ENCODE assay signal across 18 cellular contexts in the genomic region with DNA sequence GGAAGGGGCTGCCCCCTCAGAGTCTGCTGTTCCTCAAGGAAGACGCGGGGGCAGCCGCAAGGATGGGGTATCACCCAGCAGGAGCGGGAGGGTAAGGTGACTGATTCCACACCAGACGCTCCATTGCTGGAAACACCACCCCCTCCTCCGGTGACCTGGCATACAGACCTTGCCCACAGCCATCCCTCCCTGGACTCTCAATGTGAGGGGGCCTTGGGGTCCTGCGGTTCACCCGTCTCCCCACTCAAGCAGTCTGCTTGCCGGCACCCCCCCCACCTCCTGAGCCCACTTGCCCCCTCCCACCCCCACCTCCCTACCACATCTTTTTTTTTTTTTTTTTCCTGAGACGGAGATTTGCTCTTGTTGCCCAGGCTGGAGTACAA. TPM values are rescaled to one million over a fixed set of nuclear protein-coding genes. Genes with fewer than 3 reads are reported as not detected.
DNase-seq lines count a peak whose midpoint lies in the region; ATAC-seq and TF ChIP-seq lines count a peak whose summit lies in the region.
"Had no signal": no experiment of that assay in that cellular context is flagged by ENCODE, and none has a peak within 500 bp of the region (broad histone marks: within the 10 kb centered on the region; RNA-seq: fewer than 3 reads in every experiment).

No MANE protein-coding gene starts in this region.

- no peaks in the 10 kb centered on the region for H3K27me3 Mint-ChIP-seq in activated T-cell treated with anti-CD3 and anti-CD28 coated beads, Interleukin-2, amount 50 U/mL, for 4 hours (ENCODE audit: low read depth)
- H3K27me3 Mint-ChIP-seq in activated T-cell treated with anti-CD3 and anti-CD28 coated beads, Interleukin-2, amount 50 U/mL, for 72 hours (ENCODE audit: low read depth), result no peaks in the 10 kb centered on the region
- H3K27me3 Mint-ChIP-seq in effector memory CD8-positive, alpha-beta T cell, result peaks cover 0 to 13% of the 10 kb centered on the region in 2 donors
- peaks cover 8% of the 10 kb centered on the region for H3K27me3 Mint-ChIP-seq in activated CD8-positive, alpha-beta memory T cell treated with anti-CD3 and anti-CD28 coated beads, Interleukin-2, amount 10 ng/mL, durations not matched to agents 7 days and 5 days

- H3K4me1 ChIP-seq in Loucy (ENCODE audit: insufficient read depth, low read length, poor library complexity, severe bottlenecking) (no peaks in the 10 kb centered on the region), spleen (peaks cover 0 to 37% (median 20%) of the 10 kb centered on the region in 6 donors)

- peak overlapping the region; percentile 35 for H3K4me3 Mint-ChIP-seq in activated T-cell treated with anti-CD3 and anti-CD28 coated beads, Interleukin-2, amount 50 U/mL, for 4 hours
- peak overlapping the region in 1 of 2 donors; percentile 47 for H3K4me3 Mint-ChIP-seq in activated T-cell treated with anti-CD3 and anti-CD28 coated beads, Interleukin-2, amount 50 U/mL, for 72 hours
- peak overlapping the region; percentile 27 to 29 for H3K4me3 Mint-ChIP-seq in effector memory CD8-positive, alpha-beta T cell
- no peak overlapping the region for H3K4me3 Mint-ChIP-seq in activated CD8-positive, alpha-beta memory T cell treated with anti-CD3 and anti-CD28 coated beads, Interleukin-2, amount 10 ng/mL, durations not matched to agents 7 days and 5 days

- peak overlapping the region in 6 of 8 donors; percentile 69 to 93 (median 88) for H3K27ac ChIP-seq in spleen
- H3K27ac ChIP-seq: adrenal gland, SK-N-MC had no signal

- 63 to 83% (median 65%) methylated on average over 9 to 10 of the region's 10 CpGs for WGBS in spleen, 5 donors

- H3K27me3 ChIP-seq in Loucy (ENCODE audit: insufficient read depth, low read length, poor library complexity, severe bottlenecking) (no peaks in the 10 kb centered on the region), spleen (replicated peaks in 1 of 7) (peaks cover 0 to 29% (median 0%) of the 10 kb centered on the region in 7 donors)
- H3K27me3 ChIP-seq: adrenal gland, body of pancreas had no signal

- H3K79me2 ChIP-seq in Loucy (ENCODE audit: insufficient read depth, low read length), result no peaks in the 10 kb centered on the region

- H3K36me3 Mint-ChIP-seq in activated T-cell treated with anti-CD3 and anti-CD28 coated beads, Interleukin-2, amount 50 U/mL, for 4 hours (ENCODE audit: insufficient read depth), result no peaks in the 10 kb centered on the region
- no peaks in the 10 kb centered on the region for H3K36me3 Mint-ChIP-seq in activated T-cell treated with anti-CD3 and anti-CD28 coated beads, Interleukin-2, amount 50 U/mL, for 72 hours (ENCODE audit: insufficient read depth in 2 of 2)
- H3K36me3 Mint-ChIP-seq in effector memory CD8-positive, alpha-beta T cell (ENCODE audit: insufficient read depth), result peaks cover 2% of the 10 kb centered on the region
- no peaks in the 10 kb centered on the region for H3K36me3 Mint-ChIP-seq in activated CD8-positive, alpha-beta memory T cell treated with anti-CD3 and anti-CD28 coated beads, Interleukin-2, amount 10 ng/mL, durations not matched to agents 7 days and 5 days
- H3K36me3 Mint-ChIP-seq: CD8-positive, alpha-beta T cell had no signal

- no peak overlapping the region for H3K9ac ChIP-seq in Loucy (ENCODE audit: low read depth, low read length, poor library complexity, severe bottlenecking)

- no peaks in the 10 kb centered on the region for H3F3A ChIP-seq in Loucy (ENCODE audit: low read depth)

- no peak overlapping the region for H3K27ac Mint-ChIP-seq in activated T-cell treated with anti-CD3 and anti-CD28 coated beads, Interleukin-2, amount 50 U/mL, for 72 hours
- H3K27ac Mint-ChIP-seq in effector memory CD8-positive, alpha-beta T cell, result no peak overlapping the region
- H3K27ac Mint-ChIP-seq in activated CD8-positive, alpha-beta memory T cell treated with anti-CD3 and anti-CD28 coated beads, Interleukin-2, amount 10 ng/mL, durations not matched to agents 7 days and 5 days, result no peak overlapping the region
- H3K27ac Mint-ChIP-seq: CD8-positive, alpha-beta T cell had no signal

- no peak overlapping the region for H3K4me2 ChIP-seq in Loucy (ENCODE audit: low read depth, low read length, poor library complexity, severe bottlenecking)

- no peak for ATAC-seq in activated T-cell treated with anti-CD3 and anti-CD28 coated beads, Interleukin-2, amount 50 U/mL, for 4 hours
- no peak for ATAC-seq in activated T-cell treated with anti-CD3 and anti-CD28 coated beads, Interleukin-2, amount 50 U/mL, for 72 hours (replicated peaks in 1 of 2)
- ATAC-seq in effector memory CD8-positive, alpha-beta T cell (replicated peaks), result no peak
- no peak for ATAC-seq in activated CD8-positive, alpha-beta memory T cell treated with anti-CD3 and anti-CD28 coated beads, Interleukin-2, amount 10 ng/mL, durations not matched to agents 7 days and 5 days

- H3K4me1 Mint-ChIP-seq in activated T-cell treated with anti-CD3 and anti-CD28 coated beads, Interleukin-2, amount 50 U/mL, for 4 hours (ENCODE audit: low read depth), result peaks cover 2% of the 10 kb centered on the region
- peaks cover 5% of the 10 kb centered on the region for H3K4me1 Mint-ChIP-seq in activated T-cell treated with anti-CD3 and anti-CD28 coated beads, Interleukin-2, amount 50 U/mL, for 72 hours (ENCODE audit: low read depth)
- peaks cover 0 to 2% of the 10 kb centered on the region in 2 donors for H3K4me1 Mint-ChIP-seq in effector memory CD8-positive, alpha-beta T cell (ENCODE audit: low read depth in 2 of 2)
- H3K4me1 Mint-ChIP-seq in activated CD8-positive, alpha-beta memory T cell treated with anti-CD3 and anti-CD28 coated beads, Interleukin-2, amount 10 ng/mL, durations not matched to agents 7 days and 5 days, result peaks cover 2% of the 10 kb centered on the region

- H3K4me3 ChIP-seq in Loucy (ENCODE audit: low read length, poor library complexity, severe bottlenecking), result no peak overlapping the region
- peak overlapping the region in 3 of 8 donors; percentile 51 to 79 (median 69) for H3K4me3 ChIP-seq in spleen
- H3K4me3 ChIP-seq: adrenal gland, body of pancreas, mucosa of descending colon had no signal

- in situ Hi-C loops in GM13976 (cut with MboI; ENCODE audit: low sequenced_read_pairs, unreplicated experiment), result loop anchor here (10.0 kb wide), 1 partner anchor 66 kb away; no protein-coding TSS in a partner anchor

- 0 out of 2 replicates have a peak overlapping the region, but pooled peaks have one; percentile 86 for H2AFZ ChIP-seq in Loucy (ENCODE audit: low read length)

- H3K36me3 ChIP-seq in Loucy (ENCODE audit: insufficient read depth, low read length), result no peaks in the 10 kb centered on the region
- H3K36me3 ChIP-seq in spleen, result peaks cover 0 to under 1% (median 0%) of the 10 kb centered on the region in 6 donors
- H3K36me3 ChIP-seq: adrenal gland had no signal

- H4K20me1 ChIP-seq in Loucy (ENCODE audit: insufficient read depth, low read length, poor library complexity, severe bottlenecking), result no peaks in the 10 kb centered on the region

- no peaks in the 10 kb centered on the region for H3K9me2 ChIP-seq in Loucy (replicated peaks; ENCODE audit: low read depth, low read length)

- intact Hi-C loops in spleen (cut with DNase I; ENCODE audit: low total_unique reads), result no loop called here

- H3K9me3 ChIP-seq in Loucy (ENCODE audit: insufficient read depth, low read depth, low read length), result no peaks in the 10 kb centered on the region
- H3K9me3 ChIP-seq in spleen, result no peaks in the 10 kb centered on the region
- H3K9me3 ChIP-seq: adrenal gland, body of pancreas, mucosa of descending colon had no signal

- H3K9me3 Mint-ChIP-seq in activated T-cell treated with anti-CD3 and anti-CD28 coated beads, Interleukin-2, amount 50 U/mL, for 4 hours, result no peaks in the 10 kb centered on the region
- H3K9me3 Mint-ChIP-seq in activated T-cell treated with anti-CD3 and anti-CD28 coated beads, Interleukin-2, amount 50 U/mL, for 72 hours, result no peaks in the 10 kb centered on the region
- no peaks in the 10 kb centered on the region for H3K9me3 Mint-ChIP-seq in effector memory CD8-positive, alpha-beta T cell
- no peaks in the 10 kb centered on the region for H3K9me3 Mint-ChIP-seq in activated CD8-positive, alpha-beta memory T cell treated with anti-CD3 and anti-CD28 coated beads, Interleukin-2, amount 10 ng/mL, durations not matched to agents 7 days and 5 days (ENCODE audit: low read depth)
- H3K9me3 Mint-ChIP-seq: CD8-positive, alpha-beta T cell had no signal

- CTCF ChIA-PET in activated CD8-positive, alpha-beta memory T cell treated with anti-CD3 and anti-CD28 coated beads, Interleukin-2, amount 10 ng/mL, durations not matched to agents 7 days and 5 days (lab: Charles Lee), result interaction anchor here (0.7 to 2.9 kb wide), 7 partner anchors 10 to 96 kb away, joined by 3 to 24 read pairs (median 9); a partner anchor contains a TSS

- TF ChIP-seq CTCF in Loucy (conservative IDR thresholded peaks at IDR 0.05; ENCODE audit: low read length) (no peak), spleen (IDR thresholded peaks at IDR 0.05 in 8 of 11, conservative IDR thresholded peaks at IDR 0.05 in 3 of 11) (no peak), GM13976 (IDR thresholded peaks at IDR 0.05; ENCODE audit: borderline replicate concordance, control extremely low read depth, extremely low read depth, insufficient read depth, missing control alignments) (no peak)

- no peak for DNase-seq in activated T-cell treated with anti-CD3 and anti-CD28 coated beads, Interleukin-2, amount 50 U/mL, for 4 hours
- no peak for DNase-seq in activated T-cell treated with anti-CD3 and anti-CD28 coated beads, Interleukin-2, amount 50 U/mL, for 72 hours
- no peak for DNase-seq in effector memory CD8-positive, alpha-beta T cell
- no peak for DNase-seq in spleen
- DNase-seq in activated CD8-positive, alpha-beta memory T cell treated with anti-CD3 and anti-CD28 coated beads, Interleukin-2, amount 10 ng/mL, durations not matched to agents 7 days and 5 days, result no peak
- no peak for DNase-seq in NCI-H146 treated with DMSO at 0.1 percent for 48 hours (lab: John Stamatoyannopoulos, UW; ENCODE audit: unreplicated experiment)
- DNase-seq in GM13976 (ENCODE audit: low spot score), result no peak

- no peak for TF ChIP-seq POLR2A in spleen (IDR thresholded peaks at IDR 0.05)

RNA-seq across cellular contexts. Expression of a gene that starts 12.1 kb away (rescaled TPM):
- total RNA-seq in activated T-cell treated with anti-CD3 and anti-CD28 coated beads, Interleukin-2, amount 50 U/mL, for 4 hours, result not detected
- total RNA-seq in activated T-cell treated with anti-CD3 and anti-CD28 coated beads, Interleukin-2, amount 50 U/mL, for 72 hours, result not detected
- total RNA-seq in spleen, result under 1 TPM in 1 of 7 donors, not detected in 6; 0.20 TPM
- under 1 TPM in 1 of 3 donors, not detected in 2; 0.06 TPM for polyA plus RNA-seq in spleen
- not detected for total RNA-seq in activated CD8-positive, alpha-beta memory T cell treated with anti-CD3 and anti-CD28 coated beads, Interleukin-2, amount 10 ng/mL, durations not matched to agents 7 days and 5 days
- total RNA-seq: adrenal gland; body of pancreas; CD8-positive, alpha-beta T cell; cerebellum; glomerular endothelial cell; HT-29; posterior vena cava had no signal

RNA-seq across cellular contexts. Expression of a gene that starts 12.7 kb away (rescaled TPM):
- 10 to 100 TPM; 16.8 to 19.4 (median 17.6) TPM for total RNA-seq in activated T-cell treated with anti-CD3 and anti-CD28 coated beads, Interleukin-2, amount 50 U/mL, for 4 hours
- 10 to 100 TPM; 17.9 to 18.8 TPM for total RNA-seq in activated T-cell treated with anti-CD3 and anti-CD28 coated beads, Interleukin-2, amount 50 U/mL, for 72 hours
- 100 to 1,000 TPM in 2 of 7 donors, 10 to 100 TPM in 5; 32.9 to 114 (median 60.4) TPM for total RNA-seq in spleen
- polyA plus RNA-seq in spleen, result 10 to 100 TPM; 31.1 to 62.0 (median 31.3) TPM
- 10 to 100 TPM; 14.5 to 19.8 TPM for total RNA-seq in activated CD8-positive, alpha-beta memory T cell treated with anti-CD3 and anti-CD28 coated beads, Interleukin-2, amount 10 ng/mL, durations not matched to agents 7 days and 5 days

RNA-seq across cellular contexts. Expression of a gene that starts 24.2 kb away (rescaled TPM):
- total RNA-seq in activated T-cell treated with anti-CD3 and anti-CD28 coated beads, Interleukin-2, amount 50 U/mL, for 4 hours, result not detected
- total RNA-seq in activated T-cell treated with anti-CD3 and anti-CD28 coated beads, Interleukin-2, amount 50 U/mL, for 72 hours, result under 1 TPM; 0.38 to 0.51 TPM
- total RNA-seq in spleen, result not detected
- polyA plus RNA-seq in spleen, result under 1 TPM in 1 of 3 donors, not detected in 2; 0.03 TPM
- total RNA-seq in activated CD8-positive, alpha-beta memory T cell treated with anti-CD3 and anti-CD28 coated beads, Interleukin-2, amount 10 ng/mL, durations not matched to agents 7 days and 5 days, result under 1 TPM in 1 of 2 experiments, not detected in 1; 0.42 TPM
- total RNA-seq: CD8-positive, alpha-beta T cell; glomerular endothelial cell; HT-29; mucosa of descending colon; NCI-H460; posterior vena cava had no signal

RNA-seq across cellular contexts. Expression of a gene that starts 29.0 kb away (rescaled TPM):
- total RNA-seq in activated T-cell treated with anti-CD3 and anti-CD28 coated beads, Interleukin-2, amount 50 U/mL, for 4 hours, result 100 to 1,000 TPM; 115 to 143 (median 117) TPM
- 10 to 100 TPM; 69.3 to 98.3 TPM for total RNA-seq in activated T-cell treated with anti-CD3 and anti-CD28 coated beads, Interleukin-2, amount 50 U/mL, for 72 hours
- 100 to 1,000 TPM in 3 of 7 donors, 10 to 100 TPM in 4; 69.3 to 225 (median 87.4) TPM for total RNA-seq in spleen
- 100 to 1,000 TPM; 155 to 162 (median 159) TPM for polyA plus RNA-seq in spleen
- total RNA-seq in activated CD8-positive, alpha-beta memory T cell treated with anti-CD3 and anti-CD28 coated beads, Interleukin-2, amount 10 ng/mL, durations not matched to agents 7 days and 5 days, result 100 to 1,000 TPM; 148 to 158 TPM

RNA-seq across cellular contexts. Expression of a gene that starts 34.3 kb away (rescaled TPM):
- total RNA-seq in activated T-cell treated with anti-CD3 and anti-CD28 coated beads, Interleukin-2, amount 50 U/mL, for 4 hours, result 1,000 to 10,000 TPM; 5,588 to 5,699 (median 5,621) TPM
- total RNA-seq in activated T-cell treated with anti-CD3 and anti-CD28 coated beads, Interleukin-2, amount 50 U/mL, for 72 hours, result 1,000 to 10,000 TPM; 5,556 to 5,984 TPM
- total RNA-seq in spleen, result 1,000 to 10,000 TPM; 1,930 to 2,450 (median 2,233) TPM
- polyA plus RNA-seq in spleen, result 1,000 to 10,000 TPM; 3,942 to 6,006 (median 5,765) TPM
- 1,000 to 10,000 TPM; 2,823 to 3,048 TPM for total RNA-seq in activated CD8-positive, alpha-beta memory T cell treated with anti-CD3 and anti-CD28 coated beads, Interleukin-2, amount 10 ng/mL, durations not matched to agents 7 days and 5 days
